In the genomic region with DNA sequence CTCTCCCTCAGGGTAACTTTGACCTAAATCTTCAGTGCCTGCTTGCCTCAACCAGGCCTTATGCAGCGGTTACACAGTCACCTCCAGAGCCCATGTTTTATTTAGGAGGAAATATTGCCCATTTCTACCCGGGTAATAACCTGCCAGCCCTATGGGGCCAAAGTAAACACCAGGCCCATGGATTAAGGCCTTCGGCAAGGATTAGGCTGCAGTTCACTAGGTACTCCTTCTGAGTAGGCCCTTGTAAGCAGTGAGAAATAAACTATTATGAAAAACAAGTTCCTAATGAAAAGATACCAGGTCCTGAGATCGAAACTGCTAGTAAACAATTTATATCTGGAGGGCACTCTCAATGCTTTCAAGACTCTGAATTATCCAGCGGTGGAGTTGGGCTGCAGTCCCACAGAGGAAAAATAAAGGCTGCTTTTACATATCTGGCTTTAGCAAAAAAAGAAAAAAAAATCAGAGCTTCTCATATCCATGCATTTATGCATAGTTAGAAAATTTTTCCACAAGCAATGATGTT, we compare ENCODE assay signal across 20 cellular contexts. TPM values are rescaled to one million over a fixed set of nuclear protein-coding genes. Genes with fewer than 3 reads are reported as not detected.
DNase-seq lines count a peak whose midpoint lies in the region; ATAC-seq, FAIRE-seq and TF ChIP-seq lines count a peak whose summit lies in the region.
"Had no signal": no experiment of that assay in that cellular context is flagged by ENCODE, and none has a peak within 500 bp of the region (broad histone marks: within the 10 kb centered on the region; RNA-seq: fewer than 3 reads in every experiment).

No MANE protein-coding gene starts in this region.

- no peak overlapping the region for H3K14ac ChIP-seq in H1 (ENCODE audit: insufficient read length)

- H2BK5ac ChIP-seq in H1 (ENCODE audit: low read depth, low read length), result no peak overlapping the region

- H4K5ac ChIP-seq in H1 (ENCODE audit: insufficient read length, low read depth, low read length), result no peak overlapping the region

- POLR2A ChIA-PET in H1 (lab: Charles Lee; ENCODE audit: partially characterized antibody), result no interaction called here

- peaks cover 94% of the 10 kb centered on the region for H3K27me3 Mint-ChIP-seq in neural crest cell (ENCODE audit: low read depth)

- no peak for TF ChIP-seq EP300 in H1 (IDR thresholded peaks at IDR 0.05; ENCODE audit: borderline replicate concordance in 1 of 2, low read depth in 2 of 2, low read length in 2 of 2)

- H3K4me3 Mint-ChIP-seq in neural crest cell, result peak overlapping the region; percentile 17
- H3K4me3 Mint-ChIP-seq: dendritic cell treated with granulocyte-macrophage colony-stimulating factor and Interleukin-4, amounts not matched to agents 40 ng/mL and 50 ng/mL, for 4 days; naive thymus-derived CD4-positive, alpha-beta T cell; stimulated activated naive B cell treated with anti-CD40 and anti-IgM and Interleukin-4, amounts not matched to agents 10 μg/mL and 1 μg/mL and 100 μg/mL, for 72 hours had no signal

- H2AFZ ChIP-seq in H1 (ENCODE audit: low read length), result no peak overlapping the region

- no peak for TF ChIP-seq POLR2A in H1 (IDR thresholded peaks at IDR 0.05; ENCODE audit: control extremely low read depth in 1 of 2, low read depth in 2 of 2, low read length in 2 of 2)

- H3K27me3 ChIP-seq in H1 (replicated peaks in 1 of 4; ENCODE audit: control insufficient read depth in 3 of 4, extremely low read depth in 1 of 4, insufficient read depth in 3 of 4, low read length in 3 of 4) (peaks cover 99 to 100% (median 100%) of the 10 kb centered on the region in 4 experiments), upper lobe of right lung (peaks cover 100% of the 10 kb centered on the region)

- no peak for FAIRE-seq in H1 (lab: Jason Lieb, UNC)
- FAIRE-seq: astrocyte, H54 had no signal

- H4K20me1 ChIP-seq in H1 (replicated peaks in 1 of 2; ENCODE audit: control insufficient read depth in 1 of 2, insufficient read depth in 2 of 2, low read length in 2 of 2), result peaks cover 39 to 56% of the 10 kb centered on the region in 2 experiments

- no peak overlapping the region for H3K56ac ChIP-seq in H1 (replicated peaks; ENCODE audit: insufficient read length, low read depth, low read length)

- H3K79me1 ChIP-seq in H1 (ENCODE audit: low read depth, low read length), result no peaks in the 10 kb centered on the region

- no peak overlapping the region for H2BK120ac ChIP-seq in H1 (replicated peaks; ENCODE audit: low read depth, low read length)

- peaks cover 3% of the 10 kb centered on the region for H3K36me3 Mint-ChIP-seq in neural crest cell (ENCODE audit: low read depth)
- H3K36me3 Mint-ChIP-seq: naive thymus-derived CD4-positive, alpha-beta T cell; stimulated activated naive B cell treated with anti-CD40 and anti-IgM and Interleukin-4, amounts not matched to agents 10 μg/mL and 1 μg/mL and 100 μg/mL, for 72 hours had no signal

- H3K4me1 ChIP-seq in H1 (replicated peaks in 1 of 4; ENCODE audit: control insufficient read depth in 3 of 4, insufficient read depth in 4 of 4, low read length in 3 of 4), result peaks cover 4 to 9% (median 5%) of the 10 kb centered on the region in 4 experiments; a peak in 5 of 7 replicates
- H3K4me1 ChIP-seq in upper lobe of right lung, result peaks cover 17% of the 10 kb centered on the region

- DNase-seq in HT-29 (ENCODE audit: low spot score), result peak; percentile 80
- no peak for DNase-seq in H1 (ENCODE audit: low read depth in 1 of 2, low spot score in 2 of 2)
- no peak for DNase-seq in neural crest cell (ENCODE audit: low read depth, low spot score)
- peak; percentile 3 for DNase-seq in upper lobe of right lung
- DNase-seq in GM13977 (ENCODE audit: low spot score), result no peak
- no peak for DNase-seq in cortex of kidney (lab: John Stamatoyannopoulos, UW)
- no peak for DNase-seq in stimulated activated CD4-positive, alpha-beta T cell treated with anti-CD3 and anti-CD28 coated beads, Interleukin-2, amount 100 ng/mL, for 24 hours
- DNase-seq in NCI-H1417 (lab: John Stamatoyannopoulos, UW), result no peak
- DNase-seq: activated gamma-delta T cell treated with Interleukin-2 at 50 U/mL for 16 hours; C1 segment of cervical spinal cord; DMS79; hypothalamus; left ventricle myocardium inferior; naive thymus-derived CD4-positive, alpha-beta T cell; NCI-H187; stimulated activated naive B cell treated with anti-CD40 and anti-IgM and Interleukin-4, amounts not matched to agents 10 μg/mL and 1 μg/mL and 100 μg/mL, for 72 hours had no signal

- 45% methylated on average over 5 of the region's 5 CpGs; no CpG with 5 or more reads in 1 of the 2 experiments for WGBS in H1 (ENCODE audit: extremely low coverage in 1 of 2, insufficient coverage in 1 of 2, insufficient read length in 1 of 2, insufficient replicate concordance in 2 of 2, low coverage in 1 of 2, low lambda C conversion rate in 2 of 2, missing lambda C conversion rate in 1 of 2), 2 experiments

- no peak overlapping the region for H3K18ac ChIP-seq in H1 (ENCODE audit: extremely low read depth, low read length)

- no peak overlapping the region for H3K4ac ChIP-seq in H1 (replicated peaks; ENCODE audit: insufficient read length, low read depth, low read length)

- no peaks in the 10 kb centered on the region for H3K4me1 Mint-ChIP-seq in neural crest cell

- no peak overlapping the region for H3K9ac ChIP-seq in H1 (replicated peaks in 1 of 4; ENCODE audit: extremely low read depth in 1 of 4, low read depth in 3 of 4, low read length in 3 of 4)

- H3K27ac Mint-ChIP-seq in neural crest cell (ENCODE audit: unreplicated experiment), result no peak overlapping the region
- H3K27ac Mint-ChIP-seq: dendritic cell treated with granulocyte-macrophage colony-stimulating factor and Interleukin-4, amounts not matched to agents 40 ng/mL and 50 ng/mL, for 4 days; naive thymus-derived CD4-positive, alpha-beta T cell; stimulated activated naive B cell treated with anti-CD40 and anti-IgM and Interleukin-4, amounts not matched to agents 10 μg/mL and 1 μg/mL and 100 μg/mL, for 72 hours had no signal

- H3K36me3 ChIP-seq in H1 (ENCODE audit: control insufficient read depth in 2 of 4, insufficient read depth in 4 of 4, low read length in 3 of 4), result peaks cover 0 to 14% (median 0%) of the 10 kb centered on the region in 4 experiments; a peak in 1 of 8 replicates
- H3K36me3 ChIP-seq in upper lobe of right lung, result no peaks in the 10 kb centered on the region
- H3K36me3 ChIP-seq: left ventricle myocardium inferior had no signal

- H3K27ac ChIP-seq in H1 (ENCODE audit: low read depth, low read length), result no peak overlapping the region
- no peak overlapping the region for H3K27ac ChIP-seq in upper lobe of right lung
- H3K27ac ChIP-seq: left ventricle myocardium inferior had no signal

- no peaks in the 10 kb centered on the region for H3K9me3 Mint-ChIP-seq in neural crest cell
- H3K9me3 Mint-ChIP-seq: dendritic cell treated with granulocyte-macrophage colony-stimulating factor and Interleukin-4, amounts not matched to agents 40 ng/mL and 50 ng/mL, for 4 days; stimulated activated naive B cell treated with anti-CD40 and anti-IgM and Interleukin-4, amounts not matched to agents 10 μg/mL and 1 μg/mL and 100 μg/mL, for 72 hours had no signal

- H2BK12ac ChIP-seq in H1 (ENCODE audit: low read depth, low read length), result no peak overlapping the region

- no peak for TF ChIP-seq RAD21 in H1 (IDR thresholded peaks at IDR 0.05 in 1 of 2, conservative IDR thresholded peaks at IDR 0.05 in 1 of 2; ENCODE audit: low read depth in 2 of 2, low read length in 2 of 2)

- intact Hi-C loops in upper lobe of right lung (cut with DNase I), result no loop called here

- no peaks in the 10 kb centered on the region; the same call in 1 of the 2 replicates for H3K23me2 ChIP-seq in H1 (ENCODE audit: low read depth, low read length)

- no peak for TF ChIP-seq CTCF in H1 (IDR thresholded peaks at IDR 0.05; ENCODE audit: control extremely low read depth in 1 of 3, insufficient read depth in 1 of 3, low read depth in 1 of 3, low read length in 3 of 3)
- TF ChIP-seq CTCF in neural crest cell (conservative IDR thresholded peaks at IDR 0.05), result no peak
- TF ChIP-seq CTCF in upper lobe of right lung (IDR thresholded peaks at IDR 0.05), result no peak
- no peak for TF ChIP-seq CTCF in GM13977 (IDR thresholded peaks at IDR 0.05; ENCODE audit: extremely low read depth, insufficient read depth, missing control alignments)

- H3K4me3 ChIP-seq in H1 (ENCODE audit: extremely low read depth in 1 of 4, insufficient read depth in 2 of 4, low read depth in 3 of 4, low read length in 4 of 4), result no peak overlapping the region
- no peak overlapping the region for H3K4me3 ChIP-seq in upper lobe of right lung
- H3K4me3 ChIP-seq: left ventricle myocardium inferior had no signal

- H2AK5ac ChIP-seq in H1 (ENCODE audit: low read depth, low read length), result no peak overlapping the region

- no peak overlapping the region for H3K23ac ChIP-seq in H1 (ENCODE audit: insufficient read length)

- H3K9me3 ChIP-seq in H1 (ENCODE audit: insufficient read depth in 2 of 2, low read depth in 1 of 2, low read length in 1 of 2), result no peaks in the 10 kb centered on the region; a peak in 1 of 4 replicates
- H3K9me3 ChIP-seq in upper lobe of right lung, result no peaks in the 10 kb centered on the region
- H3K9me3 ChIP-seq: left ventricle myocardium inferior had no signal

- no peak overlapping the region for H3K4me2 ChIP-seq in H1 (ENCODE audit: insufficient read depth in 1 of 2, low read depth in 2 of 2, low read length in 2 of 2)

- H2BK20ac ChIP-seq in H1 (ENCODE audit: low read length), result no peak overlapping the region

- no peak overlapping the region for H4K8ac ChIP-seq in H1 (ENCODE audit: extremely low read depth, insufficient read depth, low read length)

- in situ Hi-C loops in GM13977 (cut with MboI; ENCODE audit: low pct_unique_long_range_greater_than_20kb, low sequenced_read_pairs, unreplicated experiment), result no loop called here

- H4K91ac ChIP-seq in H1 (replicated peaks; ENCODE audit: insufficient read length, low read length), result no peak overlapping the region

- no peak for ATAC-seq in upper lobe of right lung
- ATAC-seq: naive thymus-derived CD4-positive, alpha-beta T cell; stimulated activated naive B cell treated with anti-CD40 and anti-IgM and Interleukin-4, amounts not matched to agents 10 μg/mL and 1 μg/mL and 100 μg/mL, for 72 hours had no signal

- H2BK15ac ChIP-seq in H1 (ENCODE audit: low read length), result no peak overlapping the region

- H3K79me2 ChIP-seq in H1 (ENCODE audit: control insufficient read depth in 1 of 2, insufficient read depth in 2 of 2, low read length in 2 of 2), result no peaks in the 10 kb centered on the region

- CTCF ChIA-PET in H1 (lab: Charles Lee; ENCODE audit: partially characterized antibody), result interaction anchor here (0.6 to 2.4 kb wide), 10 partner anchors 9 to 194 kb away, joined by 3 to 8 read pairs (median 4); no protein-coding TSS in a partner anchor

RNA-seq across cellular contexts. Expression of a gene that starts 3.7 kb away (rescaled TPM):
- total RNA-seq in HT-29 (2014; rRNA removed; shearing (Covaris generic)), result 78.9 and 86.4 TPM in 2 replicates
- total RNA-seq in H1 (2021; fragmentation: NEBNext Ultra II Directional; extraction: Animal tissue kit (Norgen Biotek cat#: 25700)), result not detected in 2 replicates
- not detected in 2 replicates for polyA plus RNA-seq in H1 (2011; rRNA removed)
- polyA plus RNA-seq in H1 (2011; cell fraction: cytosol; rRNA removed), result not detected
- not detected for polyA plus RNA-seq in H1 (2011; cell fraction: nucleus; rRNA removed)
- polyA plus RNA-seq in H1 (2012, experiment 1 of 2), result not detected in 4 replicates
- polyA plus RNA-seq in H1 (2012, experiment 2 of 2), result not detected
- not detected for polyA plus RNA-seq in H1 (2013, experiment 1 of 2)
- not detected for polyA plus RNA-seq in H1 (2013, experiment 2 of 2)
- not detected in 2 replicates for polyA minus RNA-seq in H1 (2011; rRNA and poly(A)+ RNA removed)
- polyA minus RNA-seq in H1 (2011; cell fraction: cytosol; rRNA and poly(A)+ RNA removed), result not detected
- polyA minus RNA-seq in H1 (2011; cell fraction: nucleus; rRNA and poly(A)+ RNA removed), result not detected
- total RNA-seq in neural crest cell (0.35 TPM in 1 of 2 replicates, not detected in the other), upper lobe of right lung (0.38 TPM)
- total RNA-seq: astrocyte, left ventricle myocardium inferior had no signal
- polyA plus RNA-seq: naive thymus-derived CD4-positive, alpha-beta T cell had no signal

RNA-seq across cellular contexts. Expression of a gene that starts 7.2 kb away (rescaled TPM):
- 67.7 and 74.3 TPM in 2 replicates for total RNA-seq in HT-29 (2014; rRNA removed; shearing (Covaris generic))
- total RNA-seq in H1 (2021; fragmentation: NEBNext Ultra II Directional; extraction: Animal tissue kit (Norgen Biotek cat#: 25700)), result not detected in 2 replicates
- not detected in 2 replicates for polyA plus RNA-seq in H1 (2011; rRNA removed)
- polyA plus RNA-seq in H1 (2011; cell fraction: cytosol; rRNA removed), result not detected
- not detected for polyA plus RNA-seq in H1 (2011; cell fraction: nucleus; rRNA removed)
- polyA plus RNA-seq in H1 (2012, experiment 1 of 2), result not detected in 4 replicates
- not detected for polyA plus RNA-seq in H1 (2012, experiment 2 of 2)
- polyA plus RNA-seq in H1 (2013, experiment 1 of 2), result not detected
- not detected for polyA plus RNA-seq in H1 (2013, experiment 2 of 2)
- not detected in 2 replicates for polyA minus RNA-seq in H1 (2011; rRNA and poly(A)+ RNA removed)
- not detected for polyA minus RNA-seq in H1 (2011; cell fraction: cytosol; rRNA and poly(A)+ RNA removed)
- polyA minus RNA-seq in H1 (2011; cell fraction: nucleus; rRNA and poly(A)+ RNA removed), result not detected
- total RNA-seq in neural crest cell, result not detected in 2 replicates
- total RNA-seq in upper lobe of right lung, result not detected
- total RNA-seq: astrocyte; fibroblast of lung; left ventricle myocardium inferior; naive thymus-derived CD4-positive, alpha-beta T cell had no signal
- polyA plus RNA-seq: naive thymus-derived CD4-positive, alpha-beta T cell had no signal

RNA-seq across cellular contexts. Expression of a gene that starts 12.5 kb away (rescaled TPM):
- total RNA-seq in HT-29 (2014; rRNA removed; shearing (Covaris generic)), result 96.1 and 99.2 TPM in 2 replicates
- total RNA-seq in H1 (2021; fragmentation: NEBNext Ultra II Directional; extraction: Animal tissue kit (Norgen Biotek cat#: 25700)), result not detected in 2 replicates
- polyA plus RNA-seq in H1 (2011; rRNA removed), result not detected in 2 replicates
- not detected for polyA plus RNA-seq in H1 (2011; cell fraction: cytosol; rRNA removed)
- polyA plus RNA-seq in H1 (2011; cell fraction: nucleus; rRNA removed), result not detected
- not detected in 4 replicates for polyA plus RNA-seq in H1 (2012, experiment 1 of 2)
- polyA plus RNA-seq in H1 (2012, experiment 2 of 2), result not detected
- polyA plus RNA-seq in H1 (2013, experiment 1 of 2), result not detected
- polyA plus RNA-seq in H1 (2013, experiment 2 of 2), result not detected
- polyA minus RNA-seq in H1 (2011; rRNA and poly(A)+ RNA removed), result not detected in 2 replicates
- not detected for polyA minus RNA-seq in H1 (2011; cell fraction: cytosol; rRNA and poly(A)+ RNA removed)
- not detected for polyA minus RNA-seq in H1 (2011; cell fraction: nucleus; rRNA and poly(A)+ RNA removed)
- total RNA-seq in neural crest cell (9.0 and 10.0 TPM in 2 replicates), upper lobe of right lung (1.2 TPM)
- total RNA-seq: astrocyte, fibroblast of lung, left ventricle myocardium inferior had no signal
- polyA plus RNA-seq: naive thymus-derived CD4-positive, alpha-beta T cell had no signal

RNA-seq across cellular contexts. Expression of a gene that starts 21.4 kb away (rescaled TPM):
- total RNA-seq in HT-29 (2014; rRNA removed; shearing (Covaris generic)), result 5.6 and 10.7 TPM in 2 replicates
- not detected in 2 replicates for total RNA-seq in H1 (2021; fragmentation: NEBNext Ultra II Directional; extraction: Animal tissue kit (Norgen Biotek cat#: 25700))
- polyA plus RNA-seq in H1 (2011; rRNA removed), result 0.03 TPM in 1 of 2 replicates, not detected in the other
- polyA plus RNA-seq in H1 (2011; cell fraction: cytosol; rRNA removed), result not detected
- polyA plus RNA-seq in H1 (2011; cell fraction: nucleus; rRNA removed), result not detected
- not detected in 4 replicates for polyA plus RNA-seq in H1 (2012, experiment 1 of 2)
- not detected for polyA plus RNA-seq in H1 (2012, experiment 2 of 2)
- polyA plus RNA-seq in H1 (2013, experiment 1 of 2), result 0.02 TPM
- polyA plus RNA-seq in H1 (2013, experiment 2 of 2), result 0.02 TPM
- not detected in 2 replicates for polyA minus RNA-seq in H1 (2011; rRNA and poly(A)+ RNA removed)
- not detected for polyA minus RNA-seq in H1 (2011; cell fraction: cytosol; rRNA and poly(A)+ RNA removed)
- polyA minus RNA-seq in H1 (2011; cell fraction: nucleus; rRNA and poly(A)+ RNA removed), result not detected
- total RNA-seq in neural crest cell (7.1 and 8.8 TPM in 2 replicates), upper lobe of right lung (2.9 TPM)
- total RNA-seq: astrocyte; naive thymus-derived CD4-positive, alpha-beta T cell had no signal
- polyA plus RNA-seq: naive thymus-derived CD4-positive, alpha-beta T cell had no signal

RNA-seq across cellular contexts. Expression of a gene that starts 22.0 kb away (rescaled TPM):
- total RNA-seq in HT-29 (2014; rRNA removed; shearing (Covaris generic)), result 19.8 and 22.2 TPM in 2 replicates
- total RNA-seq in H1 (2021; fragmentation: NEBNext Ultra II Directional; extraction: Animal tissue kit (Norgen Biotek cat#: 25700)), result not detected in 2 replicates
- not detected in 2 replicates for polyA plus RNA-seq in H1 (2011; rRNA removed)
- not detected for polyA plus RNA-seq in H1 (2011; cell fraction: cytosol; rRNA removed)
- not detected for polyA plus RNA-seq in H1 (2011; cell fraction: nucleus; rRNA removed)
- polyA plus RNA-seq in H1 (2012, experiment 1 of 2), result 0.07 TPM in 1 of 4 replicates, not detected in the others
- not detected for polyA plus RNA-seq in H1 (2012, experiment 2 of 2)
- not detected for polyA plus RNA-seq in H1 (2013, experiment 1 of 2)
- polyA plus RNA-seq in H1 (2013, experiment 2 of 2), result not detected
- polyA minus RNA-seq in H1 (2011; rRNA and poly(A)+ RNA removed), result not detected in 2 replicates
- not detected for polyA minus RNA-seq in H1 (2011; cell fraction: cytosol; rRNA and poly(A)+ RNA removed)
- not detected for polyA minus RNA-seq in H1 (2011; cell fraction: nucleus; rRNA and poly(A)+ RNA removed)
- total RNA-seq in neural crest cell (not detected in 2 replicates), upper lobe of right lung (not detected)
- total RNA-seq: astrocyte; fibroblast of lung; left ventricle myocardium inferior; naive thymus-derived CD4-positive, alpha-beta T cell had no signal
- polyA plus RNA-seq: fibroblast of lung; naive thymus-derived CD4-positive, alpha-beta T cell had no signal

Comparison
In these comparisons a context has a peak if more than half of its experiments do, and no peak if none do; other contexts are left out.
1. DNase-seq: peak in HT-29 (single experiment) and upper lobe of right lung (single experiment); none in H1 (0 of 2), neural crest cell (single experiment), GM13977 (single experiment), cortex of kidney (single experiment), stimulated activated CD4-positive, alpha-beta T cell treated with anti-CD3 and anti-CD28 coated beads, Interleukin-2, amount 100 ng/mL, for 24 hours (0 of 2) and NCI-H1417 (0 of 3).
2. RNA of a gene that starts 3.7 kb away (total RNA-seq): 78.9 to 86.4 TPM in HT-29; 0.38 TPM in upper lobe of right lung (single experiment), 0.35 TPM in neural crest cell and not detected in H1; every median in the first group is over 10 times any median in the second.
3. RNA of a gene that starts 7.2 kb away (total RNA-seq): 67.7 to 74.3 TPM in HT-29; not detected in upper lobe of right lung (single experiment), not detected in H1 and not detected in neural crest cell; every median in the first group is over 10 times any median in the second.